ENCODE assay signal across 8 cellular contexts in genomic region chr1:54199765-54200518, GRCh38. TPM values are rescaled to one million over a fixed set of nuclear protein-coding genes. Genes with fewer than 3 reads are reported as not detected.
DNase-seq lines count a peak whose midpoint lies in the region; ATAC-seq and TF ChIP-seq lines count a peak whose summit lies in the region.

A gene with protein sequence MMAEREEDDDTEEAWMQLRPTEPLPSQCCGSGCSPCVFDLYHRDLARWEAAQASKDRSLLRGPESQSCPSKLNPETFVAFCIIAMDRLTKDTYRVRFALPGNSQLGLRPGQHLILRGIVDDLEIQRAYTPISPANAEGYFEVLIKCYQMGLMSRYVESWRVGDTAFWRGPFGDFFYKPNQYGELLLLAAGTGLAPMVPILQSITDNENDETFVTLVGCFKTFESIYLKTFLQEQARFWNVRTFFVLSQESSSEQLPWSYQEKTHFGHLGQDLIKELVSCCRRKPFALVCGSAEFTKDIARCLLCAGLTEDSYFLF (minus strand): TSS chr1:54200030. CDS start chr1:54195616, 4,414 bp downstream.
Gene MRPL37 (plus strand): TSS chr1:54200167. CDS start chr1:54200244, 77 bp downstream.

- no peaks in the 10 kb centered on the region for H3K9me3 Mint-ChIP-seq in activated CD4-positive, alpha-beta T cell treated with anti-CD3 and anti-CD28 coated beads, Interleukin-2, amount 10 ng/mL, durations not matched to agents 7 days and 5 days
- H3K9me3 Mint-ChIP-seq in dendritic cell treated with granulocyte-macrophage colony-stimulating factor and Interleukin-4, amounts not matched to agents 40 ng/mL and 50 ng/mL, for 4 days = no peaks in the 10 kb centered on the region

- POLR2A ChIA-PET in activated CD4-positive, alpha-beta T cell treated with anti-CD3 and anti-CD28 coated beads, Interleukin-2, amount 10 ng/mL, durations not matched to agents 7 days and 5 days (lab: Charles Lee) = no interaction called here

- peak within 1 kb of the TSS; percentile 83 for H3K4me3 Mint-ChIP-seq in activated CD4-positive, alpha-beta T cell treated with anti-CD3 and anti-CD28 coated beads, Interleukin-2, amount 10 ng/mL, durations not matched to agents 7 days and 5 days
- peak within 1 kb of the TSS; percentile 90 for H3K4me3 Mint-ChIP-seq in dendritic cell treated with granulocyte-macrophage colony-stimulating factor and Interleukin-4, amounts not matched to agents 40 ng/mL and 50 ng/mL, for 4 days

- H3K36me3 Mint-ChIP-seq in activated CD4-positive, alpha-beta T cell treated with anti-CD3 and anti-CD28 coated beads, Interleukin-2, amount 10 ng/mL, durations not matched to agents 7 days and 5 days (ENCODE audit: low read depth) = peaks cover 14% of the 10 kb centered on the region
- peaks cover 43% of the 10 kb centered on the region for H3K36me3 Mint-ChIP-seq in dendritic cell treated with granulocyte-macrophage colony-stimulating factor and Interleukin-4, amounts not matched to agents 40 ng/mL and 50 ng/mL, for 4 days (ENCODE audit: low read depth)

- peak within 1 kb of the TSS; percentile 86 for H3K27ac ChIP-seq in C4-2B

- H3K27ac Mint-ChIP-seq in activated CD4-positive, alpha-beta T cell treated with anti-CD3 and anti-CD28 coated beads, Interleukin-2, amount 10 ng/mL, durations not matched to agents 7 days and 5 days = peak within 1 kb of the TSS; percentile 71
- peak within 1 kb of the TSS; percentile 82 for H3K27ac Mint-ChIP-seq in dendritic cell treated with granulocyte-macrophage colony-stimulating factor and Interleukin-4, amounts not matched to agents 40 ng/mL and 50 ng/mL, for 4 days

- peak; percentile 98 for ATAC-seq in GM19372 (IDR thresholded peaks at IDR 0.05; ENCODE audit: low read depth, unreplicated experiment)
- ATAC-seq in HG03521 (IDR thresholded peaks at IDR 0.05; ENCODE audit: unreplicated experiment) = peak; percentile 96
- ATAC-seq in left lobe of liver = peak; percentile 95

- peaks cover 35% of the 10 kb centered on the region for H3K4me1 Mint-ChIP-seq in activated CD4-positive, alpha-beta T cell treated with anti-CD3 and anti-CD28 coated beads, Interleukin-2, amount 10 ng/mL, durations not matched to agents 7 days and 5 days
- H3K4me1 Mint-ChIP-seq in dendritic cell treated with granulocyte-macrophage colony-stimulating factor and Interleukin-4, amounts not matched to agents 40 ng/mL and 50 ng/mL, for 4 days (ENCODE audit: low read depth) = peaks cover 25% of the 10 kb centered on the region

- no peaks in the 10 kb centered on the region for H3K27me3 Mint-ChIP-seq in activated CD4-positive, alpha-beta T cell treated with anti-CD3 and anti-CD28 coated beads, Interleukin-2, amount 10 ng/mL, durations not matched to agents 7 days and 5 days
- H3K27me3 Mint-ChIP-seq in dendritic cell treated with granulocyte-macrophage colony-stimulating factor and Interleukin-4, amounts not matched to agents 40 ng/mL and 50 ng/mL, for 4 days = no peaks in the 10 kb centered on the region

- peak; percentile 97 for DNase-seq in NCI-H69 (lab: John Stamatoyannopoulos, UW)
- peak; percentile 95 for DNase-seq in activated CD4-positive, alpha-beta T cell treated with anti-CD3 and anti-CD28 coated beads, Interleukin-2, amount 10 ng/mL, durations not matched to agents 7 days and 5 days
- peak; percentile 95 for DNase-seq in left lobe of liver (ENCODE audit: low spot score)
- DNase-seq in stimulated activated CD4-positive, alpha-beta T cell treated with anti-CD3 and anti-CD28 coated beads, Interleukin-2, amount 100 ng/mL, for 24 hours = peak; percentile 89

- no peak for TF ChIP-seq CTCF in C4-2B (conservative IDR thresholded peaks at IDR 0.05)

- CTCF ChIA-PET in activated CD4-positive, alpha-beta T cell treated with anti-CD3 and anti-CD28 coated beads, Interleukin-2, amount 10 ng/mL, durations not matched to agents 7 days and 5 days (lab: Charles Lee) = interaction anchor here (0.8 to 1.7 kb wide), 7 partner anchors 10 to 289 kb away, joined by 3 to 5 read pairs (median 3); no protein-coding TSS in a partner anchor

- intact Hi-C loops in dendritic cell treated with granulocyte-macrophage colony-stimulating factor and Interleukin-4, amounts not matched to agents 40 ng/mL and 50 ng/mL, for 4 days (cut with micrococcal nuclease) = loop anchor here (5.0 kb wide), 1 partner anchor 148 kb away; the partner anchor contains the start of genes TCEANC2 and TMEM59

RNA-seq across cellular contexts. Expression of the first gene that starts in this region (rescaled TPM):
- total RNA-seq in activated CD4-positive, alpha-beta T cell treated with anti-CD3 and anti-CD28 coated beads, Interleukin-2, amount 10 ng/mL, durations not matched to agents 7 days and 5 days = 10 to 100 TPM; 10.8 to 13.4 TPM
- total RNA-seq in left lobe of liver = 3.5 TPM

RNA-seq across cellular contexts. Expression of gene MRPL37, which starts in this region (rescaled TPM):
- total RNA-seq in activated CD4-positive, alpha-beta T cell treated with anti-CD3 and anti-CD28 coated beads, Interleukin-2, amount 10 ng/mL, durations not matched to agents 7 days and 5 days = 10 to 100 TPM; 93.8 to 95.2 TPM
- total RNA-seq in left lobe of liver = 88.9 TPM

Comparison
In these comparisons a context has a peak if more than half of its experiments do, and no peak if none do; other contexts are left out.
1. Peak in every context shown above with its lines: DNase-seq, ATAC-seq and H3K27ac ChIP-seq.